In the genomic region with DNA sequence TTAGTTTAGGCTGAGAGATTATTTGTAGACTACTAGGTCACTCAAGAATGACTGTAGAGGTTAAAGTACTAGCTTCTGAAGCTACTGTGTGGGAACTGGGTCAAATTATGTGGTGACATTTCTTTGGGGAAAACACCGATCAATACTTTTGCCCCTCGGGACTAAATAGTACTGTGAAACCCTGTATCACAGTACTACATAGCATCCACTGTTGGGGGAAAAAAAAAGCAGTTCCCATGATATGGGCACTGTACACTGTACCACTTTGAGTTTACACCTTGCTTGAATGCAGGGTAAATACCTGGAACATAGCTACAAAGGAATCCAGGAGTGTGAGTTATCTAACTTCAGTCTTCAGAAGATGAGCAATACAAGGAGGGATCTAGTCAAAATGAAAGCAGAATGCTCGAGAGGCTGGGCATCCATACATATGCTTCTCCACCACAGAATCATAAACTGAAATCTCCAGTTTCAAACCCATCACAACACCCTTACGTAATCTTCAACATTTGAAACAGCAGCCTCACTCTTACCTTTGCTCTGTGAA, we compare ENCODE assay signal across 19 cellular contexts.
DNase-seq lines count a peak whose midpoint lies in the region; ATAC-seq, FAIRE-seq and TF ChIP-seq lines count a peak whose summit lies in the region.
"Had no signal": no experiment of that assay in that cellular context is flagged by ENCODE, and none has a peak within 500 bp of the region (broad histone marks: within the 10 kb centered on the region; RNA-seq: fewer than 3 reads in every experiment).

No MANE protein-coding gene starts in this region.

- no peaks in the 10 kb centered on the region for H3K79me2 ChIP-seq in hepatocyte
- H3K79me2 ChIP-seq: parathyroid adenoma had no signal

- no peak overlapping the region for H3K4me3 ChIP-seq in hepatocyte
- H3K4me3 ChIP-seq: ascending aorta had no signal

- no peaks in the 10 kb centered on the region for H3K27me3 Mint-ChIP-seq in stimulated activated naive B cell treated with anti-CD40 and anti-IgM and Interleukin-4, amounts not matched to agents 10 μg/mL and 1 μg/mL and 100 μg/mL, for 72 hours

- H3K4me1 Mint-ChIP-seq in stimulated activated naive B cell treated with anti-CD40 and anti-IgM and Interleukin-4, amounts not matched to agents 10 μg/mL and 1 μg/mL and 100 μg/mL, for 72 hours, result no peaks in the 10 kb centered on the region

- no peaks in the 10 kb centered on the region for H4K20me1 ChIP-seq in hepatocyte (ENCODE audit: insufficient read depth, poor library complexity, severe bottlenecking)

- 72% methylated on average over 4 of the region's 4 CpGs for WGBS in hepatocyte (ENCODE audit: low lambda C conversion rate, missing lambda C conversion rate)

- no peak overlapping the region for H3K4me2 ChIP-seq in hepatocyte

- H2AFZ ChIP-seq in hepatocyte, result no peak overlapping the region
- H2AFZ ChIP-seq: parathyroid adenoma had no signal

- H3K4me1 ChIP-seq in hepatocyte (ENCODE audit: insufficient read depth), result no peaks in the 10 kb centered on the region
- H3K4me1 ChIP-seq: BE2C, parathyroid adenoma had no signal

- H3K4me3 Mint-ChIP-seq in stimulated activated naive B cell treated with anti-CD40 and anti-IgM and Interleukin-4, amounts not matched to agents 10 μg/mL and 1 μg/mL and 100 μg/mL, for 72 hours, result no peak overlapping the region
- H3K4me3 Mint-ChIP-seq: T-helper 1 cell treated with Interleukin-12 subunit alpha and Interleukin-12 subunit beta and Interleukin-4 antibody, amounts not matched to agents 30 μg/mL and 1 μg/mL, for 36 hours had no signal

- ATAC-seq in GM19463 (IDR thresholded peaks at IDR 0.05; ENCODE audit: unreplicated experiment) (peak; percentile 87), HG02973 (IDR thresholded peaks at IDR 0.05; ENCODE audit: unreplicated experiment) (peak; percentile 73), HG03575 (IDR thresholded peaks at IDR 0.05; ENCODE audit: extremely low read depth, insufficient number of reproducible peaks, low FRiP score, unreplicated experiment) (peak; percentile 75)
- ATAC-seq in stimulated activated naive B cell treated with anti-CD40 and anti-IgM and Interleukin-4, amounts not matched to agents 10 μg/mL and 1 μg/mL and 100 μg/mL, for 72 hours (replicated peaks), result no peak

- no peak overlapping the region for H3K27ac ChIP-seq in hepatocyte
- H3K27ac ChIP-seq: ascending aorta, parathyroid adenoma had no signal

- peak; percentile 60 for FAIRE-seq in GM18507 (lab: Jason Lieb, UNC)
- FAIRE-seq: H54, RCC 7860 had no signal

- H3K27me3 ChIP-seq in hepatocyte, result no peaks in the 10 kb centered on the region
- H3K27me3 ChIP-seq: ascending aorta, BE2C had no signal

- H3K36me3 ChIP-seq in hepatocyte (replicated peaks; ENCODE audit: insufficient read depth, low read depth), result no peaks in the 10 kb centered on the region
- H3K36me3 ChIP-seq: ascending aorta, BE2C had no signal

- no peak overlapping the region for H3K27ac Mint-ChIP-seq in stimulated activated naive B cell treated with anti-CD40 and anti-IgM and Interleukin-4, amounts not matched to agents 10 μg/mL and 1 μg/mL and 100 μg/mL, for 72 hours
- H3K27ac Mint-ChIP-seq: activated T-helper 2 cell treated with anti-CD3 and anti-CD28 coated beads, Interferon-gamma antibody, Interleukin-2, Interleukin-4, amounts not matched to agents 10 μg/mL and 5 μg/mL and 100 μg/mL, durations not matched to agents 14 hours and 24 hours and 36 hours; T-helper 1 cell treated with Interleukin-12 subunit alpha and Interleukin-12 subunit beta and Interleukin-4 antibody, amounts not matched to agents 30 μg/mL and 1 μg/mL, for 36 hours had no signal

- no peaks in the 10 kb centered on the region for H3K9me3 Mint-ChIP-seq in stimulated activated naive B cell treated with anti-CD40 and anti-IgM and Interleukin-4, amounts not matched to agents 10 μg/mL and 1 μg/mL and 100 μg/mL, for 72 hours
- H3K9me3 Mint-ChIP-seq: activated T-helper 2 cell treated with anti-CD3 and anti-CD28 coated beads, Interferon-gamma antibody, Interleukin-2, Interleukin-4, amounts not matched to agents 10 μg/mL and 5 μg/mL and 100 μg/mL, durations not matched to agents 14 hours and 24 hours and 36 hours; T-helper 1 cell treated with Interleukin-12 subunit alpha and Interleukin-12 subunit beta and Interleukin-4 antibody, amounts not matched to agents 30 μg/mL and 1 μg/mL, for 36 hours had no signal

- no peak for TF ChIP-seq CTCF in hepatocyte (IDR thresholded peaks at IDR 0.05; ENCODE audit: poor library complexity)

- no peaks in the 10 kb centered on the region for H3K9me3 ChIP-seq in hepatocyte (ENCODE audit: low read depth)
- H3K9me3 ChIP-seq: ascending aorta, BE2C had no signal

- DNase-seq in GM18507 (ENCODE audit: extremely low spot score, insufficient read length, low read depth), result no peak
- no peak for DNase-seq in stimulated activated naive B cell treated with anti-CD40 and anti-IgM and Interleukin-4, amounts not matched to agents 10 μg/mL and 1 μg/mL and 100 μg/mL, for 72 hours
- no peak for DNase-seq in NCI-H2227 treated with DMSO at 0.1 percent for 48 hours (lab: John Stamatoyannopoulos, UW)
- no peak for DNase-seq in globus pallidus (ENCODE audit: low spot score)
- no peak for DNase-seq in hepatocyte (ENCODE audit: low spot score)
- DNase-seq: activated CD4-positive, alpha-beta T cell treated with anti-CD3 and anti-CD28 coated beads for 48 hours; BE2C; dermis blood vessel endothelial cell; DMS79; mesenchymal stem cell had no signal

- no peaks in the 10 kb centered on the region for H3K9me2 ChIP-seq in hepatocyte (replicated peaks; ENCODE audit: insufficient read depth)

- no peaks in the 10 kb centered on the region for H3K36me3 Mint-ChIP-seq in stimulated activated naive B cell treated with anti-CD40 and anti-IgM and Interleukin-4, amounts not matched to agents 10 μg/mL and 1 μg/mL and 100 μg/mL, for 72 hours

Comparison
In these comparisons a context has a peak if more than half of its experiments do, and no peak if none do; other contexts are left out.
1. ATAC-seq: peak in GM19463 (single experiment), HG02973 (single experiment) and HG03575 (single experiment); none in stimulated activated naive B cell treated with anti-CD40 and anti-IgM and Interleukin-4, amounts not matched to agents 10 μg/mL and 1 μg/mL and 100 μg/mL, for 72 hours (0 of 2).